29 cellular contexts compared by ENCODE assay signal in the genomic region with DNA sequence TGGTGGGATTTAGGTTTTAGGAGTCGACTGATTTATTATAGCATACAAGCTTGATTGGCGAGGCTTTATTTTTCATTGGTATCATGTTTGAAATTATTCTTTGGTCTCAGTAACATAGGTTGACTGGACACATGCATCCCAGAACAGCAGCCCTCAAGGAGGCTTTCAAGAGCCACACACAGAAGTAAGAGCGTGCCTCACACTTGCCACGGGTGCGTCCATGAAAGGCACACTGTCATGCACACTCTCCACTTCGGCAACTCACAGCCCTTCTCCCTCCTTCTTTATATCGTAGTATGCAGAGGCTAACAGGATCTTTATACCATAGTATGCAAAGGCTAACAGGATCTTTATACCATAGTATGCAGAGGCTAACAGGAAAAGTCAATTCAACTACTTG. TPM values are rescaled to one million over a fixed set of nuclear protein-coding genes. Genes with fewer than 3 reads are reported as not detected.
DNase-seq lines count a peak whose midpoint lies in the region; ATAC-seq, FAIRE-seq and TF ChIP-seq lines count a peak whose summit lies in the region.
"Had no signal": no experiment of that assay in that cellular context is flagged by ENCODE, and none has a peak within 500 bp of the region (broad histone marks: within the 10 kb centered on the region; RNA-seq: fewer than 3 reads in every experiment).

No MANE protein-coding gene starts in this region.

- H3K27me3 ChIP-seq in H1 (replicated peaks in 1 of 4; ENCODE audit: control insufficient read depth in 3 of 4, extremely low read depth in 1 of 4, insufficient read depth in 3 of 4, low read length in 3 of 4): peaks cover 0 to 4% (median 0%) of the 10 kb centered on the region in 4 experiments; a peak in 2 of 7 replicates
- H3K27me3 ChIP-seq in neuron (ENCODE audit: insufficient read depth, low read length): no peaks in the 10 kb centered on the region
- H3K27me3 ChIP-seq in vagina: no peaks in the 10 kb centered on the region
- H3K27me3 ChIP-seq: ascending aorta, upper lobe of left lung had no signal

- H3K4me2 ChIP-seq in H1 (ENCODE audit: insufficient read depth in 1 of 2, low read depth in 2 of 2, low read length in 2 of 2): peak overlapping the region; percentile 3 to 23; a peak in 2 of 4 replicates

- no peak for TF ChIP-seq EP300 in H1 (IDR thresholded peaks at IDR 0.05; ENCODE audit: borderline replicate concordance in 1 of 2, low read depth in 2 of 2, low read length in 2 of 2)

- H2BK120ac ChIP-seq in H1 (replicated peaks; ENCODE audit: low read depth, low read length): no peak overlapping the region

- no peaks in the 10 kb centered on the region for H3K79me1 ChIP-seq in H1 (ENCODE audit: low read depth, low read length)

- H4K91ac ChIP-seq in H1 (replicated peaks; ENCODE audit: insufficient read length, low read length): no peak overlapping the region

- CTCF ChIA-PET in H1 (lab: Charles Lee; ENCODE audit: partially characterized antibody): interaction anchor here (4.1 kb wide), 1 partner anchor 137 kb away, joined by 9 read pairs; no protein-coding TSS in a partner anchor

- H2BK5ac ChIP-seq in H1 (ENCODE audit: low read depth, low read length): no peak overlapping the region

- H4K5ac ChIP-seq in H1 (ENCODE audit: insufficient read length, low read depth, low read length): no peak overlapping the region

- no peak overlapping the region for H3K56ac ChIP-seq in H1 (replicated peaks; ENCODE audit: insufficient read length, low read depth, low read length)

- peak overlapping the region; percentile 74 for H2BK20ac ChIP-seq in H1 (ENCODE audit: low read length)

- WGBS in H1 (ENCODE audit: extremely low coverage in 1 of 2, insufficient coverage in 1 of 2, insufficient read length in 1 of 2, insufficient replicate concordance in 2 of 2, low coverage in 1 of 2, low lambda C conversion rate in 2 of 2, missing lambda C conversion rate in 1 of 2), 2 experiments: 55% methylated on average over 7 of the region's 7 CpGs; no CpG with 5 or more reads in 1 of the 2 experiments

- H3K9me3 ChIP-seq in H1 (ENCODE audit: insufficient read depth in 2 of 2, low read depth in 1 of 2, low read length in 1 of 2) (no peaks in the 10 kb centered on the region), neuron (ENCODE audit: low read length) (no peaks in the 10 kb centered on the region), vagina (no peaks in the 10 kb centered on the region)
- H3K9me3 ChIP-seq: ascending aorta, esophagus muscularis mucosa, gastrocnemius medialis, spleen, upper lobe of left lung had no signal

- no peak overlapping the region; the same call in 1 of the 2 replicates for H2AK5ac ChIP-seq in H1 (ENCODE audit: low read depth, low read length)

- H3K18ac ChIP-seq in H1 (ENCODE audit: extremely low read depth, low read length): 0 out of 2 replicates have a peak overlapping the region, but pooled peaks have one; percentile 24

- ATAC-seq in Right ventricle myocardium inferior (no peak), HG02981 (IDR thresholded peaks at IDR 0.05; ENCODE audit: unreplicated experiment) (no peak)
- ATAC-seq: activated CD8-positive, alpha-beta T cell treated with anti-CD3 and anti-CD28 coated beads, Interleukin-2, amount 10 ng/mL, durations not matched to agents 7 days and 5 days; gastrocnemius medialis; HepG2; left lobe of liver had no signal

- H3K4me3 ChIP-seq in H1 (ENCODE audit: extremely low read depth in 1 of 4, insufficient read depth in 2 of 4, low read depth in 3 of 4, low read length in 4 of 4): no peak overlapping the region
- no peak overlapping the region for H3K4me3 ChIP-seq in neuron (ENCODE audit: low read length)
- no peak overlapping the region for H3K4me3 ChIP-seq in vagina
- H3K4me3 ChIP-seq: ascending aorta, esophagus muscularis mucosa, gastrocnemius medialis, SK-N-MC, spleen, upper lobe of left lung had no signal

- H4K8ac ChIP-seq in H1 (ENCODE audit: extremely low read depth, insufficient read depth, low read length): no peak overlapping the region; the same call in 1 of the 2 replicates

- H3K14ac ChIP-seq in H1 (ENCODE audit: insufficient read length): no peak overlapping the region

- no peak for FAIRE-seq in H1 (lab: Jason Lieb, UNC)
- FAIRE-seq: HepG2 had no signal

- H2BK12ac ChIP-seq in H1 (ENCODE audit: low read depth, low read length): peak overlapping the region; percentile 86

- H3K4ac ChIP-seq in H1 (replicated peaks; ENCODE audit: insufficient read length, low read depth, low read length): no peak overlapping the region

- H3K27ac ChIP-seq in H1 (ENCODE audit: low read depth, low read length): no peak overlapping the region
- H3K27ac ChIP-seq in vagina: peak overlapping the region; percentile 91
- H3K27ac ChIP-seq: 22Rv1, ascending aorta, spleen, upper lobe of left lung had no signal

- TF ChIP-seq RAD21 in H1 (IDR thresholded peaks at IDR 0.05 in 1 of 2, conservative IDR thresholded peaks at IDR 0.05 in 1 of 2; ENCODE audit: low read depth in 2 of 2, low read length in 2 of 2): no peak

- 0 out of 2 replicates have a peak overlapping the region, but pooled peaks have one; percentile 36 for H2BK15ac ChIP-seq in H1 (ENCODE audit: low read length)

- H3K79me2 ChIP-seq in H1 (ENCODE audit: control insufficient read depth in 1 of 2, insufficient read depth in 2 of 2, low read length in 2 of 2): no peaks in the 10 kb centered on the region

- no peak overlapping the region for H2AFZ ChIP-seq in H1 (ENCODE audit: low read length)
- H2AFZ ChIP-seq in neuron (ENCODE audit: low read depth, low read length): peak overlapping the region; percentile 61

- TF ChIP-seq CTCF in H1 (IDR thresholded peaks at IDR 0.05; ENCODE audit: control extremely low read depth in 1 of 3, insufficient read depth in 1 of 3, low read depth in 1 of 3, low read length in 3 of 3) (no peak), vagina (IDR thresholded peaks at IDR 0.05) (no peak)

- peak overlapping the region in 1 of 4 experiments; percentile 25; a peak in 1 of 7 replicates for H3K9ac ChIP-seq in H1 (replicated peaks in 1 of 4; ENCODE audit: extremely low read depth in 1 of 4, low read depth in 3 of 4, low read length in 3 of 4)

- POLR2A ChIA-PET in H1 (lab: Charles Lee; ENCODE audit: partially characterized antibody): no interaction called here

- TF ChIP-seq POLR2A in H1 (IDR thresholded peaks at IDR 0.05; ENCODE audit: control extremely low read depth in 1 of 2, low read depth in 2 of 2, low read length in 2 of 2) (no peak), vagina (IDR thresholded peaks at IDR 0.05) (no peak)

- DNase-seq in DMS153 (lab: John Stamatoyannopoulos, UW) (peak; percentile 21), DMS153 treated with DMSO at 0.1 percent for 48 hours (lab: John Stamatoyannopoulos, UW; ENCODE audit: unreplicated experiment) (no peak), H1 (ENCODE audit: low read depth in 1 of 2, low spot score in 2 of 2) (no peak), vagina (ENCODE audit: extremely low spot score in 2 of 2) (no peak), medulla oblongata (ENCODE audit: extremely low spot score) (no peak), Right ventricle myocardium inferior (ENCODE audit: missing footprints) (no peak)
- DNase-seq: activated CD4-positive, alpha-beta T cell treated with anti-CD3 and anti-CD28 coated beads for 1 hour; activated CD8-positive, alpha-beta T cell treated with anti-CD3 and anti-CD28 coated beads, Interleukin-2, amount 10 ng/mL, durations not matched to agents 7 days and 5 days; activated effector memory CD4-positive, alpha-beta T cell treated with Interleukin-2 at 50 U/mL for 16 hours; Calu3; caudate nucleus; cortex of kidney; gastrocnemius medialis; immature natural killer cell; Karpas-422; NCI-H1694; NCI-H2171 treated with DMSO at 0.1 percent for 48 hours; NCI-H69; spleen; stimulated activated CD4-positive, alpha-beta T cell treated with anti-CD3 and anti-CD28 coated beads, Interleukin-2, amount 100 ng/mL, for 48 hours; upper lobe of left lung had no signal

- no peaks in the 10 kb centered on the region for H4K20me1 ChIP-seq in H1 (replicated peaks in 1 of 2; ENCODE audit: control insufficient read depth in 1 of 2, insufficient read depth in 2 of 2, low read length in 2 of 2)

- intact Hi-C loops in vagina (cut with DNase I) (no loop called here), Right ventricle myocardium inferior (cut with DNase I) (no loop called here)

- H3K4me1 ChIP-seq in H1 (replicated peaks in 1 of 4; ENCODE audit: control insufficient read depth in 3 of 4, insufficient read depth in 4 of 4, low read length in 3 of 4): peaks cover 4 to 12% (median 11%) of the 10 kb centered on the region in 4 experiments; a peak in 6 of 7 replicates
- peaks cover 53% of the 10 kb centered on the region for H3K4me1 ChIP-seq in neuron (ENCODE audit: insufficient read depth, low read length)
- no peaks in the 10 kb centered on the region for H3K4me1 ChIP-seq in vagina
- H3K4me1 ChIP-seq: ascending aorta had no signal

- H3K36me3 ChIP-seq in H1 (ENCODE audit: control insufficient read depth in 2 of 4, insufficient read depth in 4 of 4, low read length in 3 of 4) (no peaks in the 10 kb centered on the region), neuron (ENCODE audit: insufficient read depth, low read length) (no peaks in the 10 kb centered on the region), vagina (no peaks in the 10 kb centered on the region)
- H3K36me3 ChIP-seq: ascending aorta, esophagus muscularis mucosa, gastrocnemius medialis, spleen, upper lobe of left lung had no signal

- no peak overlapping the region for H3K23ac ChIP-seq in H1 (ENCODE audit: insufficient read length)

- peaks cover 5% of the 10 kb centered on the region for H3K23me2 ChIP-seq in H1 (ENCODE audit: low read depth, low read length)

TF ChIP-seq in H1, 55 proteins besides CTCF, POLR2A, EP300 and RAD21 (continues in another document):
- no peak for TF ChIP-seq SAP30 (IDR thresholded peaks at IDR 0.05; ENCODE audit: insufficient read depth, insufficient replicate concordance, low read length)
- no peak for TF ChIP-seq NRF1 (IDR thresholded peaks at IDR 0.05; ENCODE audit: low read depth, low read length)

RNA-seq across cellular contexts. Expression of a gene that starts 26.3 kb away (rescaled TPM):
- total RNA-seq in H1 (2021; fragmentation: NEBNext Ultra II Directional; extraction: Animal tissue kit (Norgen Biotek cat#: 25700)): 16.5 and 17.0 TPM in 2 replicates
- polyA plus RNA-seq in H1 (2011; rRNA removed): 7.3 and 9.2 TPM in 2 replicates
- 9.3 TPM for polyA plus RNA-seq in H1 (2011; cell fraction: cytosol; rRNA removed)
- polyA plus RNA-seq in H1 (2011; cell fraction: nucleus; rRNA removed): 15.7 TPM
- polyA plus RNA-seq in H1 (2012, experiment 1 of 2): 8.0 to 13.2 TPM (median 9.8 TPM) in 4 replicates
- 3.3 TPM for polyA plus RNA-seq in H1 (2012, experiment 2 of 2)
- 4.8 TPM for polyA plus RNA-seq in H1 (2013, experiment 1 of 2)
- 4.1 TPM for polyA plus RNA-seq in H1 (2013, experiment 2 of 2)
- polyA minus RNA-seq in H1 (2011; rRNA and poly(A)+ RNA removed): 13.4 and 18.4 TPM in 2 replicates
- 14.1 TPM for polyA minus RNA-seq in H1 (2011; cell fraction: cytosol; rRNA and poly(A)+ RNA removed)
- 25.4 TPM for polyA minus RNA-seq in H1 (2011; cell fraction: nucleus; rRNA and poly(A)+ RNA removed)
- total RNA-seq in vagina (46.4 TPM), Right ventricle myocardium inferior (12.3 TPM)
